ENCODE assay signal across 1 cellular context in genomic region chr21:16079830-16080229, GRCh38.
TF ChIP-seq lines count a peak whose summit lies in the region.

No MANE protein-coding gene starts in this region.

TF ChIP-seq in HepG2, 621 proteins besides CTCF, POLR2A, EP300 and RAD21 (continued from another document):
- TF ChIP-seq FOXA1 (IDR thresholded peaks at IDR 0.05) (0 out of 2 replicates have a peak, but pooled peaks have one; percentile 20), FOXA1 (CRISPR knock-in tag; IDR thresholded peaks at IDR 0.05) (0 out of 2 replicates have a peak, but pooled peaks have one; percentile 41), THAP11 (CRISPR knock-in tag; IDR thresholded peaks at IDR 0.05) (no peak), RORA (CRISPR knock-in tag; IDR thresholded peaks at IDR 0.05) (no peak), ZNF891 (CRISPR knock-in tag; IDR thresholded peaks at IDR 0.05) (no peak), BCL6 (CRISPR knock-in tag; IDR thresholded peaks at IDR 0.05) (0 out of 2 replicates have a peak, but pooled peaks have one; percentile 33), TMF1 (CRISPR knock-in tag; IDR thresholded peaks at IDR 0.05; ENCODE audit: low read depth) (no peak), CEBPG (CRISPR knock-in tag; IDR thresholded peaks at IDR 0.05) (peak; percentile 35; the same call in 1 of the 2 replicates), FOXP1 (IDR thresholded peaks at IDR 0.05) (no peak), FOXP1 (CRISPR knock-in tag; IDR thresholded peaks at IDR 0.05) (peak; percentile 53), GATAD2A (CRISPR knock-in tag; IDR thresholded peaks at IDR 0.05) (0 out of 2 replicates have a peak, but pooled peaks have one; percentile 24), TCF7L2 (IDR thresholded peaks at IDR 0.05; ENCODE audit: low read depth, low read length) (no peak), PTBP1 (IDR thresholded peaks at IDR 0.05; ENCODE audit: low read depth, low read length, poor library complexity, severe bottlenecking) (no peak), CREM (IDR thresholded peaks at IDR 0.05) (no peak), CREM (CRISPR knock-in tag; IDR thresholded peaks at IDR 0.05) (no peak), ARID3A (IDR thresholded peaks at IDR 0.05; ENCODE audit: low read depth, low read length) (peak; percentile 80), ZSCAN25 (CRISPR knock-in tag; IDR thresholded peaks at IDR 0.05) (no peak), SIX4 (CRISPR knock-in tag; IDR thresholded peaks at IDR 0.05) (peak; percentile 67; the same call in 1 of the 2 replicates), ZFP1 (CRISPR knock-in tag; IDR thresholded peaks at IDR 0.05) (no peak), FUBP1 (CRISPR knock-in tag; IDR thresholded peaks at IDR 0.05; ENCODE audit: borderline replicate concordance) (no peak), ZBTB39 (CRISPR knock-in tag; IDR thresholded peaks at IDR 0.05) (0 out of 2 replicates have a peak, but pooled peaks have one; percentile 56), SIX1 (CRISPR knock-in tag; IDR thresholded peaks at IDR 0.05; ENCODE audit: borderline replicate concordance) (peak; percentile 80; the same call in 1 of the 2 replicates), MAFK (conservative IDR thresholded peaks at IDR 0.05 in 1 of 2, IDR thresholded peaks at IDR 0.05 in 1 of 2; ENCODE audit: low read length in 2 of 2) (peak in 1 of 2 experiments; percentile 40; a peak in 1 of 4 replicates), SOX13 (IDR thresholded peaks at IDR 0.05) (no peak), SOX13 (CRISPR knock-in tag; conservative IDR thresholded peaks at IDR 0.05 in 1 of 2, IDR thresholded peaks at IDR 0.05 in 1 of 2) (peak in 1 of 2 experiments; percentile 18; a peak in 1 of 4 replicates), SKI (IDR thresholded peaks at IDR 0.05; ENCODE audit: partially characterized antibody) (peak; percentile 92), FOXA3 (CRISPR knock-in tag; IDR thresholded peaks at IDR 0.05) (peak; percentile 59; the same call in 1 of the 2 replicates), CEBPB (IDR thresholded peaks at IDR 0.05; ENCODE audit: borderline replicate concordance, low read depth, low read length) (peak; percentile 41), TBX3 (IDR thresholded peaks at IDR 0.05; ENCODE audit: borderline replicate concordance) (peak; percentile 54; the same call in 1 of the 2 replicates)
- TF ChIP-seq, protein P1, sequence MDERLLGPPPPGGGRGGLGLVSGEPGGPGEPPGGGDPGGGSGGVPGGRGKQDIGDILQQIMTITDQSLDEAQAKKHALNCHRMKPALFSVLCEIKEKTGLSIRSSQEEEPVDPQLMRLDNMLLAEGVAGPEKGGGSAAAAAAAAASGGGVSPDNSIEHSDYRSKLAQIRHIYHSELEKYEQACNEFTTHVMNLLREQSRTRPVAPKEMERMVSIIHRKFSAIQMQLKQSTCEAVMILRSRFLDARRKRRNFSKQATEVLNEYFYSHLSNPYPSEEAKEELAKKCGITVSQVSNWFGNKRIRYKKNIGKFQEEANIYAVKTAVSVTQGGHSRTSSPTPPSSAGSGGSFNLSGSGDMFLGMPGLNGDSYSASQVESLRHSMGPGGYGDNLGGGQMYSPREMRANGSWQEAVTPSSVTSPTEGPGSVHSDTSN (CRISPR knock-in tag; IDR thresholded peaks at IDR 0.05): 0 out of 2 replicates have a peak, but pooled peaks have one; percentile 44
- TF ChIP-seq, protein P2, sequence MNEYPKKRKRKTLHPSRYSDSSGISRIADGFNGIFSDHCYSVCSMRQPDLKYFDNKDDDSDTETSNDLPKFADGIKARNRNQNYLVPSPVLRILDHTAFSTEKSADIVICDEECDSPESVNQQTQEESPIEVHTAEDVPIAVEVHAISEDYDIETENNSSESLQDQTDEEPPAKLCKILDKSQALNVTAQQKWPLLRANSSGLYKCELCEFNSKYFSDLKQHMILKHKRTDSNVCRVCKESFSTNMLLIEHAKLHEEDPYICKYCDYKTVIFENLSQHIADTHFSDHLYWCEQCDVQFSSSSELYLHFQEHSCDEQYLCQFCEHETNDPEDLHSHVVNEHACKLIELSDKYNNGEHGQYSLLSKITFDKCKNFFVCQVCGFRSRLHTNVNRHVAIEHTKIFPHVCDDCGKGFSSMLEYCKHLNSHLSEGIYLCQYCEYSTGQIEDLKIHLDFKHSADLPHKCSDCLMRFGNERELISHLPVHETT (CRISPR knock-in tag; conservative IDR thresholded peaks at IDR 0.05): no peak
- TF ChIP-seq, protein P3, sequence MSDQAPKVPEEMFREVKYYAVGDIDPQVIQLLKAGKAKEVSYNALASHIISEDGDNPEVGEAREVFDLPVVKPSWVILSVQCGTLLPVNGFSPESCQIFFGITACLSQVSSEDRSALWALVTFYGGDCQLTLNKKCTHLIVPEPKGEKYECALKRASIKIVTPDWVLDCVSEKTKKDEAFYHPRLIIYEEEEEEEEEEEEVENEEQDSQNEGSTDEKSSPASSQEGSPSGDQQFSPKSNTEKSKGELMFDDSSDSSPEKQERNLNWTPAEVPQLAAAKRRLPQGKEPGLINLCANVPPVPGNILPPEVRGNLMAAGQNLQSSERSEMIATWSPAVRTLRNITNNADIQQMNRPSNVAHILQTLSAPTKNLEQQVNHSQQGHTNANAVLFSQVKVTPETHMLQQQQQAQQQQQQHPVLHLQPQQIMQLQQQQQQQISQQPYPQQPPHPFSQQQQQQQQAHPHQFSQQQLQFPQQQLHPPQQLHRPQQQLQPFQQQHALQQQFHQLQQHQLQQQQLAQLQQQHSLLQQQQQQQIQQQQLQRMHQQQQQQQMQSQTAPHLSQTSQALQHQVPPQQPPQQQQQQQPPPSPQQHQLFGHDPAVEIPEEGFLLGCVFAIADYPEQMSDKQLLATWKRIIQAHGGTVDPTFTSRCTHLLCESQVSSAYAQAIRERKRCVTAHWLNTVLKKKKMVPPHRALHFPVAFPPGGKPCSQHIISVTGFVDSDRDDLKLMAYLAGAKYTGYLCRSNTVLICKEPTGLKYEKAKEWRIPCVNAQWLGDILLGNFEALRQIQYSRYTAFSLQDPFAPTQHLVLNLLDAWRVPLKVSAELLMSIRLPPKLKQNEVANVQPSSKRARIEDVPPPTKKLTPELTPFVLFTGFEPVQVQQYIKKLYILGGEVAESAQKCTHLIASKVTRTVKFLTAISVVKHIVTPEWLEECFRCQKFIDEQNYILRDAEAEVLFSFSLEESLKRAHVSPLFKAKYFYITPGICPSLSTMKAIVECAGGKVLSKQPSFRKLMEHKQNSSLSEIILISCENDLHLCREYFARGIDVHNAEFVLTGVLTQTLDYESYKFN (CRISPR knock-in tag; conservative IDR thresholded peaks at IDR 0.05): peak; percentile 41; the same call in 1 of the 2 replicates
- TF ChIP-seq, protein P4, sequence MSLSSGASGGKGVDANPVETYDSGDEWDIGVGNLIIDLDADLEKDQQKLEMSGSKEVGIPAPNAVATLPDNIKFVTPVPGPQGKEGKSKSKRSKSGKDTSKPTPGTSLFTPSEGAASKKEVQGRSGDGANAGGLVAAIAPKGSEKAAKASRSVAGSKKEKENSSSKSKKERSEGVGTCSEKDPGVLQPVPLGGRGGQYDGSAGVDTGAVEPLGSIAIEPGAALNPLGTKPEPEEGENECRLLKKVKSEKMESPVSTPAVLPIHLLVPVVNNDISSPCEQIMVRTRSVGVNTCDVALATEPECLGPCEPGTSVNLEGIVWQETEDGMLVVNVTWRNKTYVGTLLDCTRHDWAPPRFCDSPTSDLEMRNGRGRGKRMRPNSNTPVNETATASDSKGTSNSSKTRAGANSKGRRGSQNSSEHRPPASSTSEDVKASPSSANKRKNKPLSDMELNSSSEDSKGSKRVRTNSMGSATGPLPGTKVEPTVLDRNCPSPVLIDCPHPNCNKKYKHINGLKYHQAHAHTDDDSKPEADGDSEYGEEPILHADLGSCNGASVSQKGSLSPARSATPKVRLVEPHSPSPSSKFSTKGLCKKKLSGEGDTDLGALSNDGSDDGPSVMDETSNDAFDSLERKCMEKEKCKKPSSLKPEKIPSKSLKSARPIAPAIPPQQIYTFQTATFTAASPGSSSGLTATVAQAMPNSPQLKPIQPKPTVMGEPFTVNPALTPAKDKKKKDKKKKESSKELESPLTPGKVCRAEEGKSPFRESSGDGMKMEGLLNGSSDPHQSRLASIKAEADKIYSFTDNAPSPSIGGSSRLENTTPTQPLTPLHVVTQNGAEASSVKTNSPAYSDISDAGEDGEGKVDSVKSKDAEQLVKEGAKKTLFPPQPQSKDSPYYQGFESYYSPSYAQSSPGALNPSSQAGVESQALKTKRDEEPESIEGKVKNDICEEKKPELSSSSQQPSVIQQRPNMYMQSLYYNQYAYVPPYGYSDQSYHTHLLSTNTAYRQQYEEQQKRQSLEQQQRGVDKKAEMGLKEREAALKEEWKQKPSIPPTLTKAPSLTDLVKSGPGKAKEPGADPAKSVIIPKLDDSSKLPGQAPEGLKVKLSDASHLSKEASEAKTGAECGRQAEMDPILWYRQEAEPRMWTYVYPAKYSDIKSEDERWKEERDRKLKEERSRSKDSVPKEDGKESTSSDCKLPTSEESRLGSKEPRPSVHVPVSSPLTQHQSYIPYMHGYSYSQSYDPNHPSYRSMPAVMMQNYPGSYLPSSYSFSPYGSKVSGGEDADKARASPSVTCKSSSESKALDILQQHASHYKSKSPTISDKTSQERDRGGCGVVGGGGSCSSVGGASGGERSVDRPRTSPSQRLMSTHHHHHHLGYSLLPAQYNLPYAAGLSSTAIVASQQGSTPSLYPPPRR (CRISPR knock-in tag; IDR thresholded peaks at IDR 0.05; ENCODE audit: borderline replicate concordance): peak; percentile 58
- TF ChIP-seq, protein P5, sequence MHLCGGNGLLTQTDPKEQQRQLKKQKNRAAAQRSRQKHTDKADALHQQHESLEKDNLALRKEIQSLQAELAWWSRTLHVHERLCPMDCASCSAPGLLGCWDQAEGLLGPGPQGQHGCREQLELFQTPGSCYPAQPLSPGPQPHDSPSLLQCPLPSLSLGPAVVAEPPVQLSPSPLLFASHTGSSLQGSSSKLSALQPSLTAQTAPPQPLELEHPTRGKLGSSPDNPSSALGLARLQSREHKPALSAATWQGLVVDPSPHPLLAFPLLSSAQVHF (CRISPR knock-in tag; IDR thresholded peaks at IDR 0.05): no peak
TF ChIP-seq in HepG2: peak in this region for 22.
